In genomic region chr9:134176599-134176968, GRCh38 we compare ENCODE assay signal across 25 cellular contexts. TPM values are rescaled to one million over a fixed set of nuclear protein-coding genes. Genes with fewer than 3 reads are reported as not detected.
DNase-seq lines count a peak whose midpoint lies in the region; ATAC-seq, FAIRE-seq and TF ChIP-seq lines count a peak whose summit lies in the region.
"Had no signal": no experiment of that assay in that cellular context is flagged by ENCODE, and none has a peak within 500 bp of the region (broad histone marks: within the 10 kb centered on the region; RNA-seq: fewer than 3 reads in every experiment).

No MANE protein-coding gene starts in this region.

- H3K27me3 Mint-ChIP-seq in GM23338 (ENCODE audit: insufficient read depth, low read depth, poor library complexity) (peaks cover 10% of the 10 kb centered on the region), astrocyte (ENCODE audit: low read depth, unreplicated experiment) (peaks cover 30% of the 10 kb centered on the region)

- H3K27ac ChIP-seq in GM23338 (ENCODE audit: low read depth) (no peak overlapping the region), astrocyte (ENCODE audit: low read depth, low read length) (no peak overlapping the region), mesenchymal stem cell (ENCODE audit: low read length, poor library complexity, severe bottlenecking) (no peak overlapping the region)
- H3K27ac ChIP-seq: 22Rv1, SK-N-MC had no signal

- no peaks in the 10 kb centered on the region for H3K9me2 ChIP-seq in GM23338 (ENCODE audit: insufficient read depth)

- H3K4me1 Mint-ChIP-seq in GM23338 (peaks cover 2% of the 10 kb centered on the region; the same call in 2 of the 3 replicates), astrocyte (ENCODE audit: low read depth, unreplicated experiment) (peaks cover 3% of the 10 kb centered on the region)

- no peak overlapping the region for H3K4ac ChIP-seq in mesenchymal stem cell (ENCODE audit: low read depth in 1 of 2, low read length in 2 of 2)

- peak overlapping the region; percentile 6 to 9 for H3K18ac ChIP-seq in mesenchymal stem cell (ENCODE audit: low read depth in 1 of 2, low read length in 2 of 2)

- H3K27ac Mint-ChIP-seq in GM23338 (no peak overlapping the region), astrocyte (ENCODE audit: unreplicated experiment) (no peak overlapping the region)
- H3K27ac Mint-ChIP-seq: T-helper 17 cell had no signal

- no peak overlapping the region for H3K4me2 ChIP-seq in GM23338
- peak overlapping the region; percentile 41 for H3K4me2 ChIP-seq in astrocyte (ENCODE audit: low read length)
- no peak overlapping the region for H3K4me2 ChIP-seq in mesenchymal stem cell (ENCODE audit: low read length, poor library complexity, severe bottlenecking)

- H3K9ac ChIP-seq in astrocyte (ENCODE audit: low read length) (no peak overlapping the region), mesenchymal stem cell (ENCODE audit: low read length) (peak overlapping the region; percentile 38)

- ATAC-seq in GM23338: no peak
- ATAC-seq in HG03175 (IDR thresholded peaks at IDR 0.05; ENCODE audit: unreplicated experiment): no peak
- no peak for ATAC-seq in HG02970 (IDR thresholded peaks at IDR 0.05; ENCODE audit: low FRiP score, unreplicated experiment)
- ATAC-seq: T-helper 17 cell had no signal

- H3K36me3 ChIP-seq in GM23338 (ENCODE audit: insufficient read depth) (no peaks in the 10 kb centered on the region), astrocyte (ENCODE audit: insufficient read depth, low read length) (no peaks in the 10 kb centered on the region), mesenchymal stem cell (ENCODE audit: control insufficient read depth in 1 of 2, insufficient read depth in 2 of 2, low read depth in 1 of 2, low read length in 2 of 2) (no peaks in the 10 kb centered on the region)

- peak overlapping the region in 1 of 2 experiments; percentile 47 for H2BK12ac ChIP-seq in mesenchymal stem cell (ENCODE audit: low read length in 2 of 2)

- no peak overlapping the region for H2BK5ac ChIP-seq in mesenchymal stem cell (ENCODE audit: low read depth, low read length, poor library complexity, severe bottlenecking)

- H3K4me3 Mint-ChIP-seq in GM23338 (no peak overlapping the region), astrocyte (ENCODE audit: unreplicated experiment) (no peak overlapping the region)
- H3K4me3 Mint-ChIP-seq: T-helper 17 cell had no signal

- H2BK120ac ChIP-seq in mesenchymal stem cell (ENCODE audit: low read depth, low read length): no peak overlapping the region

- H4K8ac ChIP-seq in mesenchymal stem cell (ENCODE audit: low read length): no peak overlapping the region

- H3K9me3 ChIP-seq in astrocyte (ENCODE audit: insufficient read depth, low read depth, low read length): no peaks in the 10 kb centered on the region
- no peaks in the 10 kb centered on the region for H3K9me3 ChIP-seq in mesenchymal stem cell (ENCODE audit: control insufficient read depth, low read length)

- H3K23ac ChIP-seq in mesenchymal stem cell (ENCODE audit: low read length in 2 of 2): no peak overlapping the region

- H3K4me3 ChIP-seq in GM23338 (no peak overlapping the region), astrocyte (ENCODE audit: insufficient read depth, low read depth, low read length) (no peak overlapping the region), mesenchymal stem cell (ENCODE audit: insufficient read depth in 1 of 2, low read depth in 1 of 2, low read length in 2 of 2) (no peak overlapping the region)
- H3K4me3 ChIP-seq: SK-N-MC had no signal

- H3K9me3 Mint-ChIP-seq in GM23338 (no peaks in the 10 kb centered on the region; the same call in 2 of the 3 replicates), astrocyte (ENCODE audit: unreplicated experiment) (no peaks in the 10 kb centered on the region)

- peak overlapping the region; percentile 15 for H2BK15ac ChIP-seq in mesenchymal stem cell (ENCODE audit: low read depth, poor library complexity, severe bottlenecking)

- no peak for TF ChIP-seq CTCF in GM23338 (conservative IDR thresholded peaks at IDR 0.05; ENCODE audit: low read depth in 2 of 2)
- TF ChIP-seq CTCF in astrocyte (IDR thresholded peaks at IDR 0.05; ENCODE audit: insufficient read depth, low read depth, low read length): no peak

- H3K79me1 ChIP-seq in mesenchymal stem cell (replicated peaks; ENCODE audit: low read length, poor library complexity, severe bottlenecking): no peaks in the 10 kb centered on the region

- no peaks in the 10 kb centered on the region for H3F3A ChIP-seq in GM23338 (replicated peaks; ENCODE audit: low read depth)

- H2AFZ ChIP-seq in GM23338 (0 out of 2 replicates have a peak overlapping the region, but pooled peaks have one; percentile 59), astrocyte (ENCODE audit: low read depth, low read length) (peak overlapping the region; percentile 18), mesenchymal stem cell (ENCODE audit: low read depth, low read length) (no peak overlapping the region)

- H4K91ac ChIP-seq in mesenchymal stem cell (ENCODE audit: low read length): peak overlapping the region; percentile 3

- no peaks in the 10 kb centered on the region for H3K36me3 Mint-ChIP-seq in GM23338 (ENCODE audit: low read depth)
- no peaks in the 10 kb centered on the region for H3K36me3 Mint-ChIP-seq in astrocyte (ENCODE audit: low read depth, unreplicated experiment)

- no peaks in the 10 kb centered on the region for H3K27me3 ChIP-seq in GM23338 (ENCODE audit: insufficient read depth)
- peaks cover 15% of the 10 kb centered on the region for H3K27me3 ChIP-seq in astrocyte (ENCODE audit: insufficient read depth, low read length)
- H3K27me3 ChIP-seq in mesenchymal stem cell (ENCODE audit: control insufficient read depth in 1 of 2, insufficient read depth in 1 of 2, low read length in 2 of 2): peaks cover 13 to 65% of the 10 kb centered on the region in 2 experiments

- 84% methylated on average over 5 of the region's 6 CpGs for WGBS in mesenchymal stem cell

- peak overlapping the region; percentile 42 for H2AK5ac ChIP-seq in mesenchymal stem cell (ENCODE audit: low read length, severe bottlenecking)

- no peaks in the 10 kb centered on the region for H3K4me1 ChIP-seq in GM23338 (ENCODE audit: insufficient read depth)
- peaks cover 9% of the 10 kb centered on the region for H3K4me1 ChIP-seq in astrocyte (ENCODE audit: insufficient read depth, low read length)
- H3K4me1 ChIP-seq in mesenchymal stem cell (ENCODE audit: control insufficient read depth, insufficient read depth, low read depth, low read length): peaks cover 49% of the 10 kb centered on the region

- H4K20me1 ChIP-seq in GM23338 (replicated peaks; ENCODE audit: insufficient read depth) (no peaks in the 10 kb centered on the region), astrocyte (ENCODE audit: insufficient read depth, low read length) (no peaks in the 10 kb centered on the region)

- DNase-seq in A172 (ENCODE audit: low spot score) (peak; percentile 25), GM23338 (ENCODE audit: low spot score) (no peak), astrocyte (ENCODE audit: low read depth) (no peak), mesenchymal stem cell (no peak), NCI-H128 (lab: John Stamatoyannopoulos, UW; ENCODE audit: unreplicated experiment) (no peak), NCI-H1048 (lab: John Stamatoyannopoulos, UW) (no peak)
- DNase-seq: DMS53; IMR-90; NCI-H1417 treated with DMSO at 0.1 percent for 48 hours; NCI-H187; NCI-H2107; NCI-H510A; NCI-H774; NK-92 treated with Interleukin-12 subunit alpha and Interleukin-12 subunit beta, amount 100 ng/mL, for 24 hours; SW 1271; T-helper 17 cell had no signal

- H3K14ac ChIP-seq in mesenchymal stem cell (ENCODE audit: low read length in 2 of 2): no peak overlapping the region

- no peak for FAIRE-seq in astrocyte (lab: Jason Lieb, UNC)
- FAIRE-seq: D721Med, GM19239, H54, RCC 7860 had no signal

- H3K79me2 ChIP-seq in GM23338 (replicated peaks; ENCODE audit: insufficient read depth) (no peaks in the 10 kb centered on the region), astrocyte (ENCODE audit: insufficient read depth, low read length) (no peaks in the 10 kb centered on the region)

TF ChIP-seq in GM23338, 12 proteins besides CTCF, POLR2A, EP300 and RAD21 (continues in another document):
- TF ChIP-seq POLR2AphosphoS5 (IDR thresholded peaks at IDR 0.05; ENCODE audit: low read depth) (no peak), ZNF331 (CRISPR knock-in tag; IDR thresholded peaks at IDR 0.05; ENCODE audit: low read depth) (no peak), NANOG (IDR thresholded peaks at IDR 0.05; ENCODE audit: borderline replicate concordance) (no peak)
- TF ChIP-seq, protein P1, sequence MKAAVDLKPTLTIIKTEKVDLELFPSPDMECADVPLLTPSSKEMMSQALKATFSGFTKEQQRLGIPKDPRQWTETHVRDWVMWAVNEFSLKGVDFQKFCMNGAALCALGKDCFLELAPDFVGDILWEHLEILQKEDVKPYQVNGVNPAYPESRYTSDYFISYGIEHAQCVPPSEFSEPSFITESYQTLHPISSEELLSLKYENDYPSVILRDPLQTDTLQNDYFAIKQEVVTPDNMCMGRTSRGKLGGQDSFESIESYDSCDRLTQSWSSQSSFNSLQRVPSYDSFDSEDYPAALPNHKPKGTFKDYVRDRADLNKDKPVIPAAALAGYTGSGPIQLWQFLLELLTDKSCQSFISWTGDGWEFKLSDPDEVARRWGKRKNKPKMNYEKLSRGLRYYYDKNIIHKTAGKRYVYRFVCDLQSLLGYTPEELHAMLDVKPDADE (IDR thresholded peaks at IDR 0.05): no peak

RNA-seq across cellular contexts. Expression of gene RNU6ATAC, which starts 12.2 kb away (rescaled TPM):
- not detected in 2 replicates for total RNA-seq in A172 (2014; rRNA removed; shearing (Covaris generic))
- total RNA-seq in GM23338 (2014; rRNA removed; shearing (Covaris generic)): not detected in 2 replicates
- polyA plus RNA-seq in GM23338 (2016; fragmentation: Nextera tagmentation; extraction: Ambion mirVana): not detected in 2 replicates
- 31.8 and 59.4 TPM in 2 replicates for total RNA-seq in astrocyte
- polyA plus RNA-seq in mesenchymal stem cell (2013, experiment 1 of 2): not detected
- polyA plus RNA-seq in mesenchymal stem cell (2013, experiment 2 of 2): not detected
- total RNA-seq: HT1080, IMR-90 had no signal
- polyA plus RNA-seq: IMR-90 had no signal

RNA-seq across cellular contexts. Expression of gene WDR5, which starts 40.7 kb away (rescaled TPM):
- 35.7 and 42.3 TPM in 2 replicates for total RNA-seq in A172 (2014; rRNA removed; shearing (Covaris generic))
- total RNA-seq in GM23338 (2014; rRNA removed; shearing (Covaris generic)): 47.7 and 56.6 TPM in 2 replicates
- polyA plus RNA-seq in GM23338 (2016; fragmentation: Nextera tagmentation; extraction: Ambion mirVana): 37.0 and 38.1 TPM in 2 replicates
- 26.2 and 28.1 TPM in 2 replicates for total RNA-seq in astrocyte
- 15.8 TPM for polyA plus RNA-seq in mesenchymal stem cell (2013, experiment 1 of 2)
- 15.4 TPM for polyA plus RNA-seq in mesenchymal stem cell (2013, experiment 2 of 2)

Comparison
In these comparisons a context has a peak if more than half of its experiments do, and no peak if none do; other contexts are left out.
1. RNA of gene RNU6ATAC, which starts 12.2 kb away (total RNA-seq): 31.8 to 59.4 TPM in astrocyte; not detected in A172 and not detected in GM23338; every median in the first group is over 10 times any median in the second.